8 cellular contexts compared by ENCODE assay signal in the genomic region with DNA sequence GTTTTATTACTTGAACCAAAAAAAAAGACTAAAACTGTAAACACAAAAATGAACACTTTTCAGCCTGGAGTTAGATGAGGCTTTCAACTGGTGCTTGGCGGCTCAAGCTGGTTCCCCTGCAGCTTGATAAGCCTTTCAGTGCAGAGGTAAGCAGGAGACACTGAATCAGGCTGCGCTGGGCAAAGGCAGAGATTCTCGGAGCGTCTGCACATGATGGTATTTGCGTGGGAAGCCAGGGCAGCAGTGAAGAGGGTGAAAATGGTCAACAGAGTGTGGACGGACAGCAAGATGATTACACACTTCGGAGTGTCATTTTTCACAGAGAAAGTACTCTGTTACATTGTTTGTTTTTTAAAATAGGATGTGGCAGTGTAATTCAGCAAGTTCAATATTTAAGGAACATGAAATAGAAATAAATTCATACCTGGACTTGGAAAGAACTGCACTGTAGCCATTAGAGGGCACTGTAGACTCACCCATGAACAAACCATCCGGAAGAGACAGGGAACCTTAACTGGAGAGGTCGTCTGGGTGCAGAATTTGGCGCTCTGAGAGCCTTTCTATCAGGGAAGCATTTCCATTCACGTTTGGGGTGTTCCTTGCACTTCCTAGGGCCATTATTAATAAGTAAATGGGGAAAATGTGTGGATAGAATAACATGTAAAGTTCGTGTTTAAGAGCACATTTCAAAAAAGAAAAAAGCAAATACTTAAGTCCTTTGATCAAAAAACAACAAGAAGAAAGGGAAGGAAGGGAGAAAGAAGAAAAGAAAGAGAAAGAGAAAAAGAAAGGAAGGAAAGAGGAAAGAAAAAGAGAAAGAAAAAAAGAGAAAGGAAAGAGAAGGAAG.
DNase-seq lines count a peak whose midpoint lies in the region; ATAC-seq, FAIRE-seq and TF ChIP-seq lines count a peak whose summit lies in the region.

No MANE protein-coding gene starts in this region.

- H3K9me3 ChIP-seq in OCI-LY3 (ENCODE audit: insufficient read depth, low read length) (no peaks in the 10 kb centered on the region), astrocyte (ENCODE audit: insufficient read depth, low read depth, low read length) (no peaks in the 10 kb centered on the region), iPS DF 6.9 (ENCODE audit: control insufficient read depth, insufficient read depth, low read length) (no peaks in the 10 kb centered on the region), aorta (ENCODE audit: control insufficient read depth, low read length) (no peaks in the 10 kb centered on the region)

- intact Hi-C loops in aorta (cut with DNase I) = loop anchor here (5.0 to 10.0 kb wide), 7 partner anchors 162 to 1085 kb away; a partner anchor contains a TSS

- ATAC-seq in GM19372 (IDR thresholded peaks at IDR 0.05; ENCODE audit: low read depth, unreplicated experiment) (peak; percentile 46), aorta (ENCODE audit: low FRiP score) (no peak)
- ATAC-seq in stimulated activated naive CD8-positive, alpha-beta T cell treated with anti-CD3 and anti-CD28 coated beads, Interleukin-15, Interleukin-2, amounts not matched to agents 100 U/mL and 50 U/mL, for 24 hours = no peak

- H3K4me3 ChIP-seq in OCI-LY3 (ENCODE audit: low read length) (no peak overlapping the region), astrocyte (ENCODE audit: insufficient read depth, low read depth, low read length) (no peak overlapping the region), iPS DF 6.9 (ENCODE audit: low read length) (no peak overlapping the region; the same call in 1 of the 2 replicates), aorta (ENCODE audit: low read length in 2 of 2) (no peak overlapping the region)

- in situ Hi-C loops in Caki2 (cut with HindIII; ENCODE audit: low pct_unique_long_range_greater_than_20kb, low sequenced_read_pairs) = no loop called here
- in situ Hi-C loops in KBM-7 (cut with MboI; ENCODE audit: low pct_unique_long_range_greater_than_20kb, low sequenced_read_pairs) = no loop called here

- TF ChIP-seq CTCF in OCI-LY3 (IDR thresholded peaks at IDR 0.05; ENCODE audit: low read depth, low read length) = peak; percentile 68
- TF ChIP-seq CTCF in astrocyte (IDR thresholded peaks at IDR 0.05; ENCODE audit: insufficient read depth, low read depth, low read length) = peak; percentile 82

- no peak overlapping the region for H3K4me3 Mint-ChIP-seq in astrocyte (ENCODE audit: unreplicated experiment)

- H3K27ac ChIP-seq in OCI-LY3 (ENCODE audit: low read length) = no peak overlapping the region
- no peak overlapping the region for H3K27ac ChIP-seq in astrocyte (ENCODE audit: low read depth, low read length)
- H3K27ac ChIP-seq in iPS DF 6.9 (ENCODE audit: low read length) = no peak overlapping the region
- H3K27ac ChIP-seq in aorta (ENCODE audit: low read depth in 1 of 2, low read length in 2 of 2) = no peak overlapping the region

- no peaks in the 10 kb centered on the region for H3K79me2 ChIP-seq in OCI-LY3 (ENCODE audit: low read length)
- no peaks in the 10 kb centered on the region for H3K79me2 ChIP-seq in astrocyte (ENCODE audit: insufficient read depth, low read length)

- peak overlapping the region; percentile 51; the same call in 1 of the 2 replicates for H3K4me2 ChIP-seq in OCI-LY3 (ENCODE audit: low read length)
- H3K4me2 ChIP-seq in astrocyte (ENCODE audit: low read length) = peak overlapping the region; percentile 31

- no CpG with 5 or more reads among the region's 12 CpGs for WGBS in iPS DF 6.9 (ENCODE audit: insufficient coverage, insufficient read length)
- 20 to 23% methylated on average over 12 of the region's 12 CpGs for WGBS in aorta, 2 donors

- peaks cover 14% of the 10 kb centered on the region for H3K4me1 Mint-ChIP-seq in astrocyte (ENCODE audit: low read depth, unreplicated experiment)

- no peaks in the 10 kb centered on the region for H3K27me3 ChIP-seq in OCI-LY3 (ENCODE audit: low read depth, low read length)
- peaks cover 3% of the 10 kb centered on the region for H3K27me3 ChIP-seq in astrocyte (ENCODE audit: insufficient read depth, low read length)
- H3K27me3 ChIP-seq in iPS DF 6.9 (ENCODE audit: control insufficient read depth, insufficient read depth, low read length) = no peaks in the 10 kb centered on the region
- H3K27me3 ChIP-seq in aorta (ENCODE audit: control insufficient read depth in 1 of 2, insufficient read depth in 2 of 2, low read length in 1 of 2) = no peaks in the 10 kb centered on the region

- H3K4me1 ChIP-seq in OCI-LY3 (ENCODE audit: low read length) = no peaks in the 10 kb centered on the region
- peaks cover 8% of the 10 kb centered on the region for H3K4me1 ChIP-seq in astrocyte (ENCODE audit: insufficient read depth, low read length)
- no peaks in the 10 kb centered on the region for H3K4me1 ChIP-seq in iPS DF 6.9 (ENCODE audit: control insufficient read depth, insufficient read depth, low read length)
- H3K4me1 ChIP-seq in aorta (ENCODE audit: control insufficient read depth in 1 of 2, insufficient read depth in 2 of 2, low read length in 2 of 2) = no peaks in the 10 kb centered on the region

- H3K9me3 Mint-ChIP-seq in astrocyte (ENCODE audit: unreplicated experiment) = no peaks in the 10 kb centered on the region

- H3K27ac Mint-ChIP-seq in astrocyte (ENCODE audit: unreplicated experiment) = no peak overlapping the region

- no peaks in the 10 kb centered on the region for H4K20me1 ChIP-seq in OCI-LY3 (ENCODE audit: insufficient read depth, low read length)
- H4K20me1 ChIP-seq in astrocyte (ENCODE audit: insufficient read depth, low read length) = peaks cover 13% of the 10 kb centered on the region

- H3K36me3 ChIP-seq in OCI-LY3 (replicated peaks; ENCODE audit: low read depth, low read length) (no peaks in the 10 kb centered on the region), astrocyte (ENCODE audit: insufficient read depth, low read length) (peaks cover 16% of the 10 kb centered on the region), iPS DF 6.9 (ENCODE audit: control insufficient read depth, insufficient read depth, low read length) (no peaks in the 10 kb centered on the region), aorta (ENCODE audit: control insufficient read depth in 1 of 2, insufficient read depth in 2 of 2, low read length in 1 of 2) (peaks cover 0 to 4% of the 10 kb centered on the region in 2 donors)

- no peak for FAIRE-seq in astrocyte (lab: Jason Lieb, UNC)

- DNase-seq in Caki2 (ENCODE audit: low read depth) = peak; percentile 26
- DNase-seq in KBM-7 = peak; percentile 51
- DNase-seq in astrocyte (ENCODE audit: low read depth) = peak; percentile 35
- peak; percentile 39 for DNase-seq in iPS DF 6.9 (ENCODE audit: low read depth, low spot score)
- peak; percentile 16 for DNase-seq in stimulated activated naive CD8-positive, alpha-beta T cell treated with anti-CD3 and anti-CD28 coated beads, Interleukin-15, Interleukin-2, amounts not matched to agents 100 U/mL and 50 U/mL, for 24 hours
- no peak for DNase-seq in aorta

- H3K9ac ChIP-seq in OCI-LY3 (ENCODE audit: low read length) (no peak overlapping the region), astrocyte (ENCODE audit: low read length) (no peak overlapping the region)

- peaks cover 7% of the 10 kb centered on the region for H3K27me3 Mint-ChIP-seq in astrocyte (ENCODE audit: low read depth, unreplicated experiment)

- H2AFZ ChIP-seq in OCI-LY3 (ENCODE audit: low read depth, low read length) (no peak overlapping the region), astrocyte (ENCODE audit: low read depth, low read length) (no peak overlapping the region)

- peaks cover 2% of the 10 kb centered on the region for H3K36me3 Mint-ChIP-seq in astrocyte (ENCODE audit: low read depth, unreplicated experiment)

Comparison
In these comparisons a context has a peak if more than half of its experiments do, and no peak if none do; other contexts are left out.
1. DNase-seq: peak in Caki2 (single experiment), KBM-7 (single experiment), astrocyte (single experiment), iPS DF 6.9 (single experiment) and stimulated activated naive CD8-positive, alpha-beta T cell treated with anti-CD3 and anti-CD28 coated beads, Interleukin-15, Interleukin-2, amounts not matched to agents 100 U/mL and 50 U/mL, for 24 hours (single experiment); none in aorta (0 of 2).